ENCODE assay signal across 18 cellular contexts in the genomic region with DNA sequence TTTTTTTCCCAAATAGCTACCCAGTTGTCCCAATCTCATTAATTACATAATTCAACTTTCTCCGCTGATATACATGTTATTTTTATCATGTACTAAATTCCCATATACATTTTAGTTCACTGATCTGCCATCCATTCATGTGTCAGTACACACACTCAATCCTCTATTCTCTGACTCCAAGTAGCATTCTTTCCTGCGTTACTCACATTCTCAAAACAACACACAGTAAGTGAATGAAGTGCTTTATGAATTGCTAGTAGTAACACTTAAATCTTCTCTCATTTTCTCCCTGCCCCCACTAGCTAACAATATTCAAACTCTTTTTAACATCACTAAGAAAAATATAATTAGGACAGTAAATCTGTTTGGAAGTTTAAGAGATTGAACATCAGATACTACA. TPM values are rescaled to one million over a fixed set of nuclear protein-coding genes. Genes with fewer than 3 reads are reported as not detected.
DNase-seq lines count a peak whose midpoint lies in the region; ATAC-seq and TF ChIP-seq lines count a peak whose summit lies in the region.
"Had no signal": no experiment of that assay in that cellular context is flagged by ENCODE, and none has a peak within 500 bp of the region (broad histone marks: within the 10 kb centered on the region; RNA-seq: fewer than 3 reads in every experiment).

No MANE protein-coding gene starts in this region.

- H3K27me3 Mint-ChIP-seq in chondrocyte (ENCODE audit: low read depth) = no peaks in the 10 kb centered on the region

- ATAC-seq in HG02588 (IDR thresholded peaks at IDR 0.05; ENCODE audit: unreplicated experiment) = no peak
- ATAC-seq: GM12878, heart left ventricle had no signal

- H3K27ac Mint-ChIP-seq in chondrocyte (ENCODE audit: unreplicated experiment) = peak overlapping the region; percentile 1
- H3K27ac Mint-ChIP-seq: activated CD4-positive, alpha-beta memory T cell treated with anti-CD3 and anti-CD28 coated beads for 36 hours; CD8-positive, alpha-beta memory T cell had no signal

- DNase-seq in Daoy (ENCODE audit: low read depth) = peak; percentile 33
- peak; percentile 33 for DNase-seq in NCI-H226
- DNase-seq in chondrocyte (ENCODE audit: low spot score) = no peak
- peak; percentile 82 for DNase-seq in iris pigment epithelial cell (ENCODE audit: low read depth)
- no peak for DNase-seq in NCI-H1092 (lab: John Stamatoyannopoulos, UW)
- DNase-seq in NCI-H524 (lab: John Stamatoyannopoulos, UW) = no peak
- no peak for DNase-seq in SIG-M5 (lab: John Stamatoyannopoulos, UW)
- DNase-seq: ACHN; activated CD4-positive, alpha-beta memory T cell treated with anti-CD3 and anti-CD28 coated beads for 36 hours; CD8-positive, alpha-beta memory T cell; cerebellar nuclear complex; heart left ventricle; islet precursor cell; NCI-H2029; retina had no signal

- H3K4me3 Mint-ChIP-seq in chondrocyte (ENCODE audit: unreplicated experiment) = no peak overlapping the region
- H3K4me3 Mint-ChIP-seq: activated CD4-positive, alpha-beta memory T cell treated with anti-CD3 and anti-CD28 coated beads for 36 hours; CD8-positive, alpha-beta memory T cell had no signal

- H3K36me3 Mint-ChIP-seq in chondrocyte (ENCODE audit: low read depth) = no peaks in the 10 kb centered on the region
- H3K36me3 Mint-ChIP-seq: activated CD4-positive, alpha-beta memory T cell treated with anti-CD3 and anti-CD28 coated beads for 36 hours; CD8-positive, alpha-beta memory T cell had no signal

- no peaks in the 10 kb centered on the region for H3K9me3 Mint-ChIP-seq in chondrocyte (ENCODE audit: low read depth)
- H3K9me3 Mint-ChIP-seq: activated CD4-positive, alpha-beta memory T cell treated with anti-CD3 and anti-CD28 coated beads for 36 hours; CD8-positive, alpha-beta memory T cell had no signal

- no peak for TF ChIP-seq CTCF in chondrocyte (IDR thresholded peaks at IDR 0.05)

- H3K4me1 Mint-ChIP-seq in chondrocyte (ENCODE audit: low read depth) = peaks cover 12% of the 10 kb centered on the region
- H3K4me1 Mint-ChIP-seq: CD8-positive, alpha-beta memory T cell had no signal

RNA-seq across cellular contexts. Expression of gene ZNF366, which starts 8.9 kb away (rescaled TPM):
- not detected in 2 replicates for total RNA-seq in Daoy (2014; rRNA removed; shearing (Covaris generic))
- not detected in 3 replicates for total RNA-seq in chondrocyte
- total RNA-seq: activated CD4-positive, alpha-beta memory T cell treated with anti-CD3 and anti-CD28 coated beads for 36 hours; CD8-positive, alpha-beta memory T cell; H4 had no signal

Comparison
In these comparisons a context has a peak if more than half of its experiments do, and no peak if none do; other contexts are left out.
1. DNase-seq: peak in Daoy (single experiment), NCI-H226 (single experiment) and iris pigment epithelial cell (single experiment); none in chondrocyte (single experiment), NCI-H1092 (single experiment), NCI-H524 (0 of 2) and SIG-M5 (single experiment).